Comparison of ENCODE assay signal across 10 cellular contexts in the genomic region with DNA sequence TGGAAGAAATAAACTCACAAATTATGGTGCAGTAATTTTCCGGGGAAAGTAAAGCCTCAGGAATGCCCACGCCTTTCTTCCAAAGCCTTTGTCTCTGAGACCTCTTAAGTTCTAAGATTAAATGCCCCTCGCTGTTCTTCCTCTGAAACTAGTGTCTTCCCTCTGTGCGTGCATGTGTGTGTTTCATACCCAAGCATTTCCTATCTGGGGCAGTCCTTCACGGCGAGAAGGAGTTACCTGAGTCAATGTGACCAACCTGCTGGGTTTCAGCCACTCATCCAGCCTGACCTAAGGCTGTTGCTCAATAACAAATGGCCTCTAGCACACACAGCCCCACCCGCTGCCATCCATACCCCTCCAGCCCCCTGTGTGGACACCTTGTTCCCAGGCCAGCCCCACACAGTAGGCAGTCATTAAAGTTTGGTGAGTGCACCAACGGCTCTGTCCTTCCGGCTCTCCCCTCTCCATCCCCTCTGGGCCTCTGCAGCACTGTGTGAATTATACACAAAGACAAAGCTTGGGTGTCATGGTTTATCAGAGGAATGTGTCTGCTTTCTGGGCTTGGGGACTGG. TPM values are rescaled to one million over a fixed set of nuclear protein-coding genes. Genes with fewer than 3 reads are reported as not detected.
A peak's percentile ranks its signal among the peaks of the same experiment; 100 is the strongest.
DNase-seq lines count a peak whose midpoint lies in the region; ATAC-seq and TF ChIP-seq lines count a peak whose summit lies in the region.
"Had no signal": no experiment of that assay in that cellular context is flagged by ENCODE, and none has a peak within 500 bp of the region (broad histone marks: within the 10 kb centered on the region; RNA-seq: fewer than 3 reads in every experiment).

No MANE protein-coding gene starts in this region.

- BruUV-seq in Caco-2 (replicated peaks; lab: Mats Ljungman, UMichigan): no TSS peak

- CTCF ChIA-PET in Caco-2 (lab: Charles Lee): no interaction called here

- H3K9me3 Mint-ChIP-seq in Caco-2 (ENCODE audit: unreplicated experiment): no peaks in the 10 kb centered on the region

- H3K4me1 ChIP-seq in Caco-2 (peaks cover 28% of the 10 kb centered on the region), left ventricle myocardium inferior (peaks cover 87% of the 10 kb centered on the region), prostate gland (replicated peaks) (peaks cover 9% of the 10 kb centered on the region)

- ATAC-seq in T-helper 17 cell (no peak), HG03175 (IDR thresholded peaks at IDR 0.05; ENCODE audit: unreplicated experiment) (no peak), HG03460 (IDR thresholded peaks at IDR 0.05; ENCODE audit: unreplicated experiment) (no peak)

- POLR2A ChIA-PET in Caco-2 (lab: Charles Lee): no interaction called here

- H3K27me3 Mint-ChIP-seq in Caco-2 (ENCODE audit: insufficient read depth, unreplicated experiment) (no peaks in the 10 kb centered on the region), T-helper 17 cell (no peaks in the 10 kb centered on the region)
- H3K27me3 Mint-ChIP-seq: activated naive CD8-positive, alpha-beta T cell had no signal

- H3K36me3 ChIP-seq in Caco-2 (ENCODE audit: control insufficient read depth, insufficient read depth, low read length) (peaks cover 4% of the 10 kb centered on the region), left ventricle myocardium inferior (no peaks in the 10 kb centered on the region), prostate gland (no peaks in the 10 kb centered on the region)

- H3K36me3 Mint-ChIP-seq in Caco-2 (ENCODE audit: insufficient read depth, unreplicated experiment) (peaks cover 7% of the 10 kb centered on the region), T-helper 17 cell (ENCODE audit: low read depth) (peaks cover 4% of the 10 kb centered on the region)
- H3K36me3 Mint-ChIP-seq: activated naive CD8-positive, alpha-beta T cell had no signal

- H3K4me3 ChIP-seq in Caco-2 (ENCODE audit: low read depth, low read length) (no peak overlapping the region), left ventricle myocardium inferior (no peak overlapping the region), prostate gland (no peak overlapping the region)

- H3K4me1 Mint-ChIP-seq in Caco-2 (ENCODE audit: low read depth, unreplicated experiment) (peaks cover 23% of the 10 kb centered on the region), T-helper 17 cell (peaks cover 14% of the 10 kb centered on the region)

- H3K27ac ChIP-seq in left ventricle myocardium inferior (replicated peaks): peak overlapping the region; percentile 75
- peak overlapping the region; percentile 28 to 32 for H3K27ac ChIP-seq in prostate gland

- peak overlapping the region; percentile 93 for H3K27ac Mint-ChIP-seq in Caco-2 (ENCODE audit: unreplicated experiment)
- H3K27ac Mint-ChIP-seq in T-helper 17 cell: peak overlapping the region; percentile 75
- H3K27ac Mint-ChIP-seq: activated naive CD8-positive, alpha-beta T cell had no signal

- DNase-seq in Caco-2 (no peak), T-helper 17 cell (no peak), left ventricle myocardium inferior (no peak), prostate gland (ENCODE audit: low spot score) (no peak), head of caudate nucleus (no peak)
- no peak for DNase-seq in activated CD4-positive, alpha-beta T cell treated with anti-CD3 and anti-CD28 coated beads for 4 hours
- DNase-seq: NCI-H1048 had no signal

- TF ChIP-seq POLR2A in prostate gland (IDR thresholded peaks at IDR 0.05): no peak

- intact Hi-C loops in Caco-2 (cut with micrococcal nuclease; ENCODE audit: unreplicated experiment) (no loop called here), left ventricle myocardium inferior (cut with micrococcal nuclease) (no loop called here), prostate gland (cut with DNase I) (no loop called here), head of caudate nucleus (cut with DNase I) (no loop called here)

- TF ChIP-seq CTCF in Caco-2 (IDR thresholded peaks at IDR 0.05; ENCODE audit: insufficient read depth in 1 of 2, low read depth in 1 of 2, low read length in 1 of 2, severe bottlenecking in 1 of 2, unreplicated experiment in 1 of 2) (no peak), left ventricle myocardium inferior (IDR thresholded peaks at IDR 0.05; ENCODE audit: borderline replicate concordance) (no peak), prostate gland (IDR thresholded peaks at IDR 0.05) (no peak)

- H3K27me3 ChIP-seq in Caco-2 (replicated peaks; ENCODE audit: control insufficient read depth, insufficient read depth, low read length): no peaks in the 10 kb centered on the region
- H3K27me3 ChIP-seq in left ventricle myocardium inferior (ENCODE audit: low read depth): no peaks in the 10 kb centered on the region
- H3K27me3 ChIP-seq in prostate gland (replicated peaks; ENCODE audit: insufficient read depth): no peaks in the 10 kb centered on the region

- WGBS in prostate gland: 76% methylated on average over 9 of the region's 9 CpGs

- H3K4me3 Mint-ChIP-seq in Caco-2 (ENCODE audit: unreplicated experiment) (peak overlapping the region; percentile 18), T-helper 17 cell (no peak overlapping the region)
- H3K4me3 Mint-ChIP-seq: activated naive CD8-positive, alpha-beta T cell had no signal

- H3K9me3 ChIP-seq in Caco-2 (no peaks in the 10 kb centered on the region), T-helper 17 cell (ENCODE audit: control insufficient read depth, low read length, poor library complexity, severe bottlenecking) (no peaks in the 10 kb centered on the region), left ventricle myocardium inferior (replicated peaks) (no peaks in the 10 kb centered on the region), prostate gland (no peaks in the 10 kb centered on the region)

RNA-seq across cellular contexts. Expression of a gene that starts 53.8 kb away (rescaled TPM):
- 64.6 and 70.7 TPM in 2 replicates for total RNA-seq in Caco-2 (2022)
- total RNA-seq in T-helper 17 cell: 100 to 1,000 TPM; 114 to 153 TPM
- total RNA-seq in left ventricle myocardium inferior: 50.2 TPM
- total RNA-seq in prostate gland: 10 to 100 TPM; 57.4 to 94.2 TPM
